ENCODE assay signal across 9 cellular contexts in genomic region chr2:193584522-193584938, GRCh38.
DNase-seq lines count a peak whose midpoint lies in the region; ATAC-seq and TF ChIP-seq lines count a peak whose summit lies in the region.
"Had no signal": no experiment of that assay in that cellular context is flagged by ENCODE, and none has a peak within 500 bp of the region (broad histone marks: within the 10 kb centered on the region; RNA-seq: fewer than 3 reads in every experiment).

No MANE protein-coding gene starts in this region.

- H3K4me3 Mint-ChIP-seq in chondrocyte (ENCODE audit: unreplicated experiment) = no peak overlapping the region
- H3K4me3 Mint-ChIP-seq: activated naive CD8-positive, alpha-beta T cell had no signal

- no peaks in the 10 kb centered on the region for H3K9me3 ChIP-seq in spleen

- no peak overlapping the region for H3K27ac ChIP-seq in spleen

- DNase-seq in NCI-H2081 (lab: John Stamatoyannopoulos, UW) (peak; percentile 28 to 51), NCI-H2081 treated with DMSO at 0.1 percent for 48 hours (lab: John Stamatoyannopoulos, UW) (no peak), NAMALWA (ENCODE audit: low spot score) (peak; percentile 38), chondrocyte (ENCODE audit: low spot score) (no peak), spleen (peak; percentile 45), COLO668 (lab: John Stamatoyannopoulos, UW; ENCODE audit: unreplicated experiment) (no peak)
- no peak for DNase-seq in activated effector memory CD4-positive, alpha-beta T cell treated with anti-CD3 and anti-CD28 coated beads, Interleukin-2, amount 50 U/mL, for 16 hours

- no peaks in the 10 kb centered on the region for H3K36me3 Mint-ChIP-seq in chondrocyte (ENCODE audit: low read depth)
- H3K36me3 Mint-ChIP-seq: activated naive CD8-positive, alpha-beta T cell had no signal

- no peaks in the 10 kb centered on the region for H3K27me3 Mint-ChIP-seq in chondrocyte (ENCODE audit: low read depth)
- H3K27me3 Mint-ChIP-seq: activated naive CD8-positive, alpha-beta T cell had no signal

- no peaks in the 10 kb centered on the region for H3K36me3 ChIP-seq in spleen

- H3K4me1 Mint-ChIP-seq in chondrocyte (ENCODE audit: low read depth) = no peaks in the 10 kb centered on the region

- no peak overlapping the region for H3K4me3 ChIP-seq in spleen

- peaks cover 9% of the 10 kb centered on the region for H3K9me3 Mint-ChIP-seq in chondrocyte (ENCODE audit: low read depth)

- H3K4me1 ChIP-seq in spleen = no peaks in the 10 kb centered on the region

- WGBS in spleen, 5 donors = 67 to 90% (median 78%) methylated on average over 1 of the region's 1 CpG

- peak; percentile 65 for TF ChIP-seq CTCF in chondrocyte (IDR thresholded peaks at IDR 0.05)
- TF ChIP-seq CTCF in spleen (IDR thresholded peaks at IDR 0.05 in 8 of 11, conservative IDR thresholded peaks at IDR 0.05 in 3 of 11) = peak in 4 of 11 experiments; percentile 12 to 30 (median 16)

- H3K27ac Mint-ChIP-seq in chondrocyte (ENCODE audit: unreplicated experiment) = no peak overlapping the region
- H3K27ac Mint-ChIP-seq: activated naive CD8-positive, alpha-beta T cell had no signal

- H3K27me3 ChIP-seq in spleen (replicated peaks in 1 of 7) = no peaks in the 10 kb centered on the region

- peak; percentile 91 for ATAC-seq in HG02623 (IDR thresholded peaks at IDR 0.05; ENCODE audit: unreplicated experiment)

- TF ChIP-seq POLR2A in spleen (IDR thresholded peaks at IDR 0.05) = no peak

- intact Hi-C loops in spleen (cut with DNase I; ENCODE audit: low total_unique reads) = no loop called here

Comparison
In these comparisons a context has a peak if more than half of its experiments do, and no peak if none do; other contexts are left out.
1. DNase-seq: peak in NCI-H2081 (2 of 2), NAMALWA (single experiment) and spleen (single experiment); none in NCI-H2081 treated with DMSO at 0.1 percent for 48 hours (single experiment), chondrocyte (single experiment), activated effector memory CD4-positive, alpha-beta T cell treated with anti-CD3 and anti-CD28 coated beads, Interleukin-2, amount 50 U/mL, for 16 hours (single experiment) and COLO668 (single experiment).